Comparison of ENCODE assay signal across 13 cellular contexts in genomic region chr3:124409650-124410275, GRCh38.
DNase-seq lines count a peak whose midpoint lies in the region; ATAC-seq and TF ChIP-seq lines count a peak whose summit lies in the region.
"Had no signal": no experiment of that assay in that cellular context is flagged by ENCODE, and none has a peak within 500 bp of the region (broad histone marks: within the 10 kb centered on the region; RNA-seq: fewer than 3 reads in every experiment).

No MANE protein-coding gene starts in this region.

- H3K9me2 ChIP-seq in HCT116 (ENCODE audit: insufficient read depth), result no peaks in the 10 kb centered on the region

- POLR2A ChIA-PET in HCT116 (lab: Charles Lee), result no interaction called here

- H3K4me3 ChIP-seq in HCT116 (replicated peaks in 1 of 2; ENCODE audit: low read depth in 1 of 2, low read length in 2 of 2) (no peak overlapping the region), fibroblast of pulmonary artery (replicated peaks; ENCODE audit: low read depth, low read length) (no peak overlapping the region), skeletal muscle satellite cell (ENCODE audit: low read length) (no peak overlapping the region)
- H3K4me3 ChIP-seq: adrenal gland had no signal

- no peak for TF ChIP-seq POLR2A in HCT116 (IDR thresholded peaks at IDR 0.05; ENCODE audit: borderline replicate concordance, extremely low read depth, insufficient read depth, insufficient read length)

- H3K4me1 ChIP-seq in HCT116 (ENCODE audit: control insufficient read depth in 1 of 2, insufficient read depth in 2 of 2, low read length in 2 of 2), result peaks cover 0 to 7% of the 10 kb centered on the region in 2 experiments; a peak in 1 of 4 replicates
- peaks cover 16% of the 10 kb centered on the region for H3K4me1 ChIP-seq in skeletal muscle satellite cell (ENCODE audit: control insufficient read depth, insufficient read depth, low read length)
- H3K4me1 ChIP-seq: adrenal gland had no signal

- RAD21 ChIA-PET in HCT116 (lab: Charles Lee; ENCODE audit: low non-redundant PET in 1 of 2, low total read pairs in 2 of 2, uncharacterized antibody in 2 of 2, unreplicated experiment in 2 of 2), result no interaction called here

- H2AFZ ChIP-seq in HCT116 (ENCODE audit: low read depth, low read length, poor library complexity, severe bottlenecking), result no peak overlapping the region

- BruUV-seq in HCT116 (replicated peaks; lab: Mats Ljungman, UMichigan), result no TSS peak

- no peak for TF ChIP-seq RAD21 in HCT116 (IDR thresholded peaks at IDR 0.05; ENCODE audit: low read depth)

- 0 out of 2 replicates have a peak overlapping the region, but pooled peaks have one; percentile 15 for H3K4me2 ChIP-seq in HCT116 (ENCODE audit: low read length)
- peak overlapping the region; percentile 16 for H3K4me2 ChIP-seq in skeletal muscle satellite cell (ENCODE audit: low read length)

- H3K36me3 ChIP-seq in HCT116 (ENCODE audit: control insufficient read depth in 1 of 2, insufficient read depth in 2 of 2, low read length in 2 of 2) (no peaks in the 10 kb centered on the region), skeletal muscle satellite cell (ENCODE audit: insufficient read depth, low read length) (no peaks in the 10 kb centered on the region)
- H3K36me3 ChIP-seq: adrenal gland had no signal

- H3K27ac ChIP-seq in HCT116 (ENCODE audit: low read depth, low read length), result no peak overlapping the region
- H3K27ac ChIP-seq: adrenal gland had no signal

- H3K9ac ChIP-seq in HCT116 (ENCODE audit: low read length) (no peak overlapping the region), skeletal muscle satellite cell (ENCODE audit: low read depth, low read length) (no peak overlapping the region)

- intact Hi-C loops in HCT116 (cut with micrococcal nuclease), result no loop called here

- in situ Hi-C loops in G401 (cut with HindIII; ENCODE audit: low sequenced_read_pairs), result no loop called here

- no peaks in the 10 kb centered on the region for H3K79me2 ChIP-seq in HCT116 (ENCODE audit: insufficient read depth, low read length)

- CTCF ChIA-PET in HCT116 (lab: Charles Lee), result no interaction called here

- ATAC-seq in HCT116, result no peak

- H4K20me1 ChIP-seq in HCT116 (ENCODE audit: insufficient read depth), result no peaks in the 10 kb centered on the region

- H3K27me3 ChIP-seq in HCT116 (ENCODE audit: insufficient read depth, low read length) (peaks cover 27% of the 10 kb centered on the region), skeletal muscle satellite cell (ENCODE audit: control insufficient read depth, insufficient read depth, low read length) (no peaks in the 10 kb centered on the region)
- H3K27me3 ChIP-seq: adrenal gland had no signal

- H3K9me3 ChIP-seq in HCT116 (ENCODE audit: control insufficient read depth in 1 of 2, insufficient read depth in 1 of 2, low read depth in 1 of 2, low read length in 2 of 2) (no peaks in the 10 kb centered on the region), skeletal muscle satellite cell (replicated peaks; ENCODE audit: low read length) (no peaks in the 10 kb centered on the region)
- H3K9me3 ChIP-seq: adrenal gland had no signal

- DNase-seq in HCT116 (ENCODE audit: low read depth, low spot score) (no peak), SW480 (ENCODE audit: low spot score) (peak; percentile 55), fibroblast of pulmonary artery (ENCODE audit: low read depth) (peak; percentile 17), activated T-cell treated with anti-CD3 and anti-CD28 coated beads for 4 hours (no peak), G401 (ENCODE audit: low spot score) (no peak)
- no peak for DNase-seq in activated CD4-positive, alpha-beta T cell treated with anti-CD3 and anti-CD28 coated beads for 48 hours
- DNase-seq in stimulated activated CD4-positive, alpha-beta T cell treated with anti-CD3 and anti-CD28 coated beads, Interleukin-4, amount 100 ng/mL, for 4 hours, result no peak
- DNase-seq: activated CD8-positive, alpha-beta memory T cell treated with anti-CD3 and anti-CD28 coated beads, Interleukin-2, amount 50 U/mL, for 4 hours; adrenal gland; CD8-positive, alpha-beta memory T cell; NCI-H2227 treated with DMSO at 0.1 percent for 48 hours; RPMI8226 had no signal

- TF ChIP-seq CTCF in HCT116 (IDR thresholded peaks at IDR 0.05 in 2 of 3, conservative IDR thresholded peaks at IDR 0.05 in 1 of 3; ENCODE audit: borderline replicate concordance in 1 of 3, insufficient read depth in 1 of 3, low read depth in 2 of 3, low read length in 2 of 3), result no peak
- no peak for TF ChIP-seq CTCF in fibroblast of pulmonary artery (IDR thresholded peaks at IDR 0.05; ENCODE audit: low read length, missing control alignments)

TF ChIP-seq in HCT116, 20 proteins besides CTCF, POLR2A, EP300 and RAD21:
- TF ChIP-seq EGR1 (IDR thresholded peaks at IDR 0.05; ENCODE audit: low read depth) (no peak), REST (IDR thresholded peaks at IDR 0.05; ENCODE audit: low read depth) (no peak), ELF1 (IDR thresholded peaks at IDR 0.05; ENCODE audit: borderline replicate concordance, low read depth) (no peak), POLR2AphosphoS5 (IDR thresholded peaks at IDR 0.05; ENCODE audit: low read depth, low read length) (no peak), CBX3 (IDR thresholded peaks at IDR 0.05; ENCODE audit: low read depth) (no peak), ZNF274 (IDR thresholded peaks at IDR 0.05; ENCODE audit: low read depth, low read length) (no peak), YY1 (IDR thresholded peaks at IDR 0.05; ENCODE audit: extremely low read depth, insufficient replicate concordance, low read depth, low read length) (no peak), SRF (IDR thresholded peaks at IDR 0.05; ENCODE audit: low read depth) (no peak), MAX (IDR thresholded peaks at IDR 0.05) (no peak), JUND (IDR thresholded peaks at IDR 0.05) (no peak), ZBTB33 (IDR thresholded peaks at IDR 0.05; ENCODE audit: extremely low read depth, insufficient replicate concordance, low read length) (no peak), ATF3 (IDR thresholded peaks at IDR 0.05) (no peak), SIN3A (IDR thresholded peaks at IDR 0.05; ENCODE audit: low read depth) (no peak), SP1 (IDR thresholded peaks at IDR 0.05; ENCODE audit: low read depth) (no peak), CEBPB (IDR thresholded peaks at IDR 0.05; ENCODE audit: low read depth) (no peak), FOSL1 (IDR thresholded peaks at IDR 0.05; ENCODE audit: low read depth) (no peak)

Comparison
In these comparisons a context has a peak if more than half of its experiments do, and no peak if none do; other contexts are left out.
1. DNase-seq: peak in SW480 (single experiment) and fibroblast of pulmonary artery (single experiment); none in HCT116 (single experiment), activated T-cell treated with anti-CD3 and anti-CD28 coated beads for 4 hours (single experiment), activated CD4-positive, alpha-beta T cell treated with anti-CD3 and anti-CD28 coated beads for 48 hours (single experiment), stimulated activated CD4-positive, alpha-beta T cell treated with anti-CD3 and anti-CD28 coated beads, Interleukin-4, amount 100 ng/mL, for 4 hours (0 of 2) and G401 (single experiment).